ENCODE assay signal across 10 cellular contexts in genomic region chr15:70308011-70308761, GRCh38.
DNase-seq lines count a peak whose midpoint lies in the region; ATAC-seq and FAIRE-seq lines count a peak whose summit lies in the region.
"Had no signal": no experiment of that assay in that cellular context is flagged by ENCODE, and none has a peak within 500 bp of the region (broad histone marks: within the 10 kb centered on the region; RNA-seq: fewer than 3 reads in every experiment).

No MANE protein-coding gene starts in this region.

- H3K4me1 Mint-ChIP-seq in activated naive CD8-positive, alpha-beta T cell treated with anti-CD3 and anti-CD28 coated beads, Interleukin-2, amount 50 U/mL, for 24 hours = peaks cover 20% of the 10 kb centered on the region

- 0 out of 22 replicates have a peak, but pooled peaks cover 0 to 5% (median 0%) of the 10 kb centered on the region in 11 experiments for H4K20me1 ChIP-seq in BLaER1 treated with 17β-estradiol and CSF1 and Interleukin-3, amounts not matched to agents 10 nM and 100 nM

- no peak overlapping the region for H3K4me3 ChIP-seq in BLaER1 treated with 17β-estradiol and CSF1 and Interleukin-3, amounts not matched to agents 10 nM and 100 nM
- no peak overlapping the region for H3K4me3 ChIP-seq in effector memory CD4-positive, alpha-beta T cell (ENCODE audit: insufficient read depth, low read depth, low read length, poor library complexity, severe bottlenecking)
- H3K4me3 ChIP-seq: MG63, prostate gland had no signal

- DNase-seq in GM19239 (ENCODE audit: insufficient read length, low spot score) (peak; percentile 38), NCI-H2196 treated with DMSO at 0.1 percent for 48 hours (lab: John Stamatoyannopoulos, UW; ENCODE audit: unreplicated experiment) (no peak)
- DNase-seq in activated naive CD8-positive, alpha-beta T cell treated with anti-CD3 and anti-CD28 coated beads, Interleukin-2, amount 50 U/mL, for 24 hours = peak; percentile 56
- DNase-seq in effector memory CD4-positive, alpha-beta T cell = no peak
- DNase-seq: MG63 had no signal

- H3K9me3 ChIP-seq in BLaER1 treated with 17β-estradiol and CSF1 and Interleukin-3, amounts not matched to agents 10 nM and 100 nM (replicated peaks in 1 of 11) = peaks cover 0 to 9% (median 0%) of the 10 kb centered on the region in 11 experiments; a peak in 6 of 22 replicates
- no peaks in the 10 kb centered on the region for H3K9me3 ChIP-seq in KOPT-K1 (ENCODE audit: insufficient read depth, low read length, poor library complexity, severe bottlenecking)
- H3K9me3 ChIP-seq in effector memory CD4-positive, alpha-beta T cell (ENCODE audit: control insufficient read depth, low read length) = no peaks in the 10 kb centered on the region
- H3K9me3 ChIP-seq: prostate gland had no signal

- peak overlapping the region; percentile 44 for H3K27ac Mint-ChIP-seq in activated naive CD8-positive, alpha-beta T cell treated with anti-CD3 and anti-CD28 coated beads, Interleukin-2, amount 50 U/mL, for 24 hours

- peak overlapping the region; percentile 19 to 77 (median 56) for H3K4me2 ChIP-seq in BLaER1 treated with 17β-estradiol and CSF1 and Interleukin-3, amounts not matched to agents 10 nM and 100 nM

- FAIRE-seq in GM19239 (lab: Jason Lieb, UNC) = no peak

- H3K4me1 ChIP-seq in BLaER1 treated with 17β-estradiol and CSF1 and Interleukin-3, amounts not matched to agents 10 nM and 100 nM = peaks cover 15 to 27% (median 21%) of the 10 kb centered on the region in 10 experiments
- H3K4me1 ChIP-seq in effector memory CD4-positive, alpha-beta T cell (ENCODE audit: control insufficient read depth, insufficient read depth, low read length, poor library complexity, severe bottlenecking) = no peaks in the 10 kb centered on the region
- H3K4me1 ChIP-seq: prostate gland had no signal

- H3K27ac ChIP-seq in BLaER1 treated with 17β-estradiol and CSF1 and Interleukin-3, amounts not matched to agents 10 nM and 100 nM = peak overlapping the region in 2 of 11 experiments; percentile 2 to 41; a peak in 3 of 22 replicates
- H3K27ac ChIP-seq in KOPT-K1 (ENCODE audit: low read depth, low read length, poor library complexity, severe bottlenecking) = peak overlapping the region; percentile 64
- H3K27ac ChIP-seq in effector memory CD4-positive, alpha-beta T cell (ENCODE audit: insufficient read depth, low read length, poor library complexity, severe bottlenecking) = no peak overlapping the region
- H3K27ac ChIP-seq: prostate gland had no signal

- peak overlapping the region; percentile 8 for H3K4me3 Mint-ChIP-seq in activated naive CD8-positive, alpha-beta T cell treated with anti-CD3 and anti-CD28 coated beads, Interleukin-2, amount 50 U/mL, for 24 hours

- H3K9ac ChIP-seq in BLaER1 treated with 17β-estradiol and CSF1 and Interleukin-3, amounts not matched to agents 10 nM and 100 nM = peak overlapping the region in 1 of 11 experiments; percentile 26; a peak in 2 of 22 replicates

- H3K36me3 Mint-ChIP-seq in activated naive CD8-positive, alpha-beta T cell treated with anti-CD3 and anti-CD28 coated beads, Interleukin-2, amount 50 U/mL, for 24 hours (ENCODE audit: low read depth) = no peaks in the 10 kb centered on the region

- H3K36me3 ChIP-seq in BLaER1 treated with 17β-estradiol and CSF1 and Interleukin-3, amounts not matched to agents 10 nM and 100 nM = no peaks in the 10 kb centered on the region
- no peaks in the 10 kb centered on the region for H3K36me3 ChIP-seq in KOPT-K1 (ENCODE audit: insufficient read depth, low read length)
- no peaks in the 10 kb centered on the region for H3K36me3 ChIP-seq in effector memory CD4-positive, alpha-beta T cell (ENCODE audit: control insufficient read depth, insufficient read depth, low read length)
- H3K36me3 ChIP-seq: MG63, prostate gland had no signal

- ATAC-seq in activated naive CD8-positive, alpha-beta T cell treated with anti-CD3 and anti-CD28 coated beads, Interleukin-2, amount 50 U/mL, for 24 hours = peak; percentile 91
- ATAC-seq in HG03521 (IDR thresholded peaks at IDR 0.05; ENCODE audit: unreplicated experiment) (no peak), HG02571 (IDR thresholded peaks at IDR 0.05; ENCODE audit: unreplicated experiment) (no peak)

- H3K9me3 Mint-ChIP-seq in activated naive CD8-positive, alpha-beta T cell treated with anti-CD3 and anti-CD28 coated beads, Interleukin-2, amount 50 U/mL, for 24 hours = no peaks in the 10 kb centered on the region

- no peaks in the 10 kb centered on the region for H3K27me3 ChIP-seq in BLaER1 treated with 17β-estradiol and CSF1 and Interleukin-3, amounts not matched to agents 10 nM and 100 nM
- H3K27me3 ChIP-seq in effector memory CD4-positive, alpha-beta T cell (replicated peaks; ENCODE audit: control insufficient read depth, insufficient read depth, low read length, poor library complexity, severe bottlenecking) = no peaks in the 10 kb centered on the region

- peaks cover 28% of the 10 kb centered on the region for H3K27me3 Mint-ChIP-seq in activated naive CD8-positive, alpha-beta T cell treated with anti-CD3 and anti-CD28 coated beads, Interleukin-2, amount 50 U/mL, for 24 hours

Comparison
In these comparisons a context has a peak if more than half of its experiments do, and no peak if none do; other contexts are left out.
1. DNase-seq: peak in GM19239 (single experiment) and activated naive CD8-positive, alpha-beta T cell treated with anti-CD3 and anti-CD28 coated beads, Interleukin-2, amount 50 U/mL, for 24 hours (single experiment); none in NCI-H2196 treated with DMSO at 0.1 percent for 48 hours (single experiment) and effector memory CD4-positive, alpha-beta T cell (0 of 3).